ENCODE assay signal across 12 cellular contexts in the genomic region with DNA sequence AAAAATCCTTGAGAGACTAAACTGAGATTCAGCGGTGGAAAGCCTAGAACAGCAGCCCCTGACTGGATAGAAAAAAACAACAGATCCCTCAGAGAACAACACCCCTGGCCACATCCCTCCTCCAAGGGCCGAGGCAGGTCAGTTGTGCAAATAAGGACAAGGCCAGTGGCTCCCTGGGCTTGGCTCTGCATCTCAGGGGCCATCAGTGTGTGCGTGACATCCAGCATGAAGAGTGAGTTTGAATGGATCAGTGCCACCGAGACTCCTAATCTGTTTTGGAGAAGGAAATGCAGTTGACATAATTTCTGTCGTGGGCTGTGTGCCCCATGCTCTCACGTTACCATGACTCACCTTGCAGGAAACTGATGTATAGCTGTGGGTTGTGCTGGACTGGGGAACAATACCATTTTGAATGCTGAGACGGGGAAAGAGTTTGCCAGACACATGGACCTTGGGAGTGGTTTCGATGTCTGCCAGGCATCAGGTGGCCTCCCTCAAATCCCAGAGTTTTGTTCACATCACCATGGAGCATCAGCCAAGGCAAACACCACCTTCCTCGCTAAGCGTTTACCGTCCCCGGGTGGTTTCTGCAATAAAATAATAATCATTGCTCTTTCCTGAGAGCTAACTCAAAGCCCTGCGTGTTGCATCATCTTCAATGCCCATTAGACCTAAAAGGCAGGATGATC.
DNase-seq lines count a peak whose midpoint lies in the region; ATAC-seq lines count a peak whose summit lies in the region.
"Had no signal": no experiment of that assay in that cellular context is flagged by ENCODE, and none has a peak within 500 bp of the region (broad histone marks: within the 10 kb centered on the region; RNA-seq: fewer than 3 reads in every experiment).

No MANE protein-coding gene starts in this region.

- no peaks in the 10 kb centered on the region for H3K4me1 Mint-ChIP-seq in stimulated activated effector memory CD8-positive, alpha-beta T cell treated with anti-CD3 and anti-CD28 coated beads, Interleukin-12 subunit alpha, Interleukin-12 subunit beta, amount 100 ng/mL, for 72 hours
- H3K4me1 Mint-ChIP-seq in activated naive CD8-positive, alpha-beta T cell treated with anti-CD3 and anti-CD28 coated beads for 36 hours: no peaks in the 10 kb centered on the region
- H3K4me1 Mint-ChIP-seq: activated naive CD4-positive, alpha-beta T cell treated with anti-CD3 and anti-CD28 coated beads, Interleukin-2, amount 10 ng/mL, durations not matched to agents 7 days and 5 days had no signal

- H3K9me3 Mint-ChIP-seq in stimulated activated effector memory CD8-positive, alpha-beta T cell treated with anti-CD3 and anti-CD28 coated beads, Interleukin-12 subunit alpha, Interleukin-12 subunit beta, amount 100 ng/mL, for 72 hours: peaks cover 2% of the 10 kb centered on the region
- H3K9me3 Mint-ChIP-seq in activated naive CD8-positive, alpha-beta T cell treated with anti-CD3 and anti-CD28 coated beads for 36 hours: no peaks in the 10 kb centered on the region
- H3K9me3 Mint-ChIP-seq: activated naive CD4-positive, alpha-beta T cell treated with anti-CD3 and anti-CD28 coated beads, Interleukin-2, amount 10 ng/mL, durations not matched to agents 7 days and 5 days had no signal

- no peaks in the 10 kb centered on the region for H3K27me3 Mint-ChIP-seq in activated naive CD8-positive, alpha-beta T cell treated with anti-CD3 and anti-CD28 coated beads for 36 hours
- H3K27me3 Mint-ChIP-seq: activated naive CD4-positive, alpha-beta T cell treated with anti-CD3 and anti-CD28 coated beads, Interleukin-2, amount 10 ng/mL, durations not matched to agents 7 days and 5 days had no signal

- no peak overlapping the region for H3K4me3 Mint-ChIP-seq in stimulated activated effector memory CD8-positive, alpha-beta T cell treated with anti-CD3 and anti-CD28 coated beads, Interleukin-12 subunit alpha, Interleukin-12 subunit beta, amount 100 ng/mL, for 72 hours
- no peak overlapping the region for H3K4me3 Mint-ChIP-seq in activated naive CD8-positive, alpha-beta T cell treated with anti-CD3 and anti-CD28 coated beads for 36 hours
- H3K4me3 Mint-ChIP-seq: activated naive CD4-positive, alpha-beta T cell treated with anti-CD3 and anti-CD28 coated beads, Interleukin-2, amount 10 ng/mL, durations not matched to agents 7 days and 5 days had no signal

- H3K36me3 Mint-ChIP-seq in stimulated activated effector memory CD8-positive, alpha-beta T cell treated with anti-CD3 and anti-CD28 coated beads, Interleukin-12 subunit alpha, Interleukin-12 subunit beta, amount 100 ng/mL, for 72 hours: no peaks in the 10 kb centered on the region
- H3K36me3 Mint-ChIP-seq in activated naive CD8-positive, alpha-beta T cell treated with anti-CD3 and anti-CD28 coated beads for 36 hours: no peaks in the 10 kb centered on the region
- H3K36me3 Mint-ChIP-seq: activated naive CD4-positive, alpha-beta T cell treated with anti-CD3 and anti-CD28 coated beads, Interleukin-2, amount 10 ng/mL, durations not matched to agents 7 days and 5 days had no signal

- DNase-seq in NCI-H345 (lab: John Stamatoyannopoulos, UW) (peak; percentile 12), NCI-H345 treated with DMSO at 0.1 percent for 48 hours (lab: John Stamatoyannopoulos, UW; ENCODE audit: unreplicated experiment) (no peak), NCI-H69 (lab: John Stamatoyannopoulos, UW) (peak; percentile 83), dermis blood vessel endothelial cell (peak; percentile 70), MV-4-11 (lab: John Stamatoyannopoulos, UW) (no peak)
- DNase-seq in stimulated activated effector memory CD8-positive, alpha-beta T cell treated with anti-CD3 and anti-CD28 coated beads, Interleukin-12 subunit alpha, Interleukin-12 subunit beta, amount 100 ng/mL, for 72 hours (ENCODE audit: low spot score in 2 of 2): no peak
- DNase-seq in activated naive CD8-positive, alpha-beta T cell treated with anti-CD3 and anti-CD28 coated beads for 36 hours: no peak
- DNase-seq: activated CD8-positive, alpha-beta memory T cell treated with anti-CD3 and anti-CD28 coated beads for 24 hours; activated naive CD4-positive, alpha-beta T cell treated with anti-CD3 and anti-CD28 coated beads, Interleukin-2, amount 10 ng/mL, durations not matched to agents 7 days and 5 days; SIG-M5; upper lobe of right lung had no signal

- H3K27ac Mint-ChIP-seq in stimulated activated effector memory CD8-positive, alpha-beta T cell treated with anti-CD3 and anti-CD28 coated beads, Interleukin-12 subunit alpha, Interleukin-12 subunit beta, amount 100 ng/mL, for 72 hours: no peak overlapping the region
- H3K27ac Mint-ChIP-seq in activated naive CD8-positive, alpha-beta T cell treated with anti-CD3 and anti-CD28 coated beads for 36 hours: no peak overlapping the region
- H3K27ac Mint-ChIP-seq: activated naive CD4-positive, alpha-beta T cell treated with anti-CD3 and anti-CD28 coated beads, Interleukin-2, amount 10 ng/mL, durations not matched to agents 7 days and 5 days had no signal

- peak; percentile 19 for ATAC-seq in stimulated activated effector memory CD8-positive, alpha-beta T cell treated with anti-CD3 and anti-CD28 coated beads, Interleukin-12 subunit alpha, Interleukin-12 subunit beta, amount 100 ng/mL, for 72 hours
- no peak for ATAC-seq in GM19463 (IDR thresholded peaks at IDR 0.05; ENCODE audit: unreplicated experiment)

Comparison
In these comparisons a context has a peak if more than half of its experiments do, and no peak if none do; other contexts are left out.
1. DNase-seq: peak in NCI-H345 (single experiment), NCI-H69 (single experiment) and dermis blood vessel endothelial cell (single experiment); none in NCI-H345 treated with DMSO at 0.1 percent for 48 hours (single experiment), stimulated activated effector memory CD8-positive, alpha-beta T cell treated with anti-CD3 and anti-CD28 coated beads, Interleukin-12 subunit alpha, Interleukin-12 subunit beta, amount 100 ng/mL, for 72 hours (0 of 2), MV-4-11 (single experiment) and activated naive CD8-positive, alpha-beta T cell treated with anti-CD3 and anti-CD28 coated beads for 36 hours (single experiment).